In the genomic region with DNA sequence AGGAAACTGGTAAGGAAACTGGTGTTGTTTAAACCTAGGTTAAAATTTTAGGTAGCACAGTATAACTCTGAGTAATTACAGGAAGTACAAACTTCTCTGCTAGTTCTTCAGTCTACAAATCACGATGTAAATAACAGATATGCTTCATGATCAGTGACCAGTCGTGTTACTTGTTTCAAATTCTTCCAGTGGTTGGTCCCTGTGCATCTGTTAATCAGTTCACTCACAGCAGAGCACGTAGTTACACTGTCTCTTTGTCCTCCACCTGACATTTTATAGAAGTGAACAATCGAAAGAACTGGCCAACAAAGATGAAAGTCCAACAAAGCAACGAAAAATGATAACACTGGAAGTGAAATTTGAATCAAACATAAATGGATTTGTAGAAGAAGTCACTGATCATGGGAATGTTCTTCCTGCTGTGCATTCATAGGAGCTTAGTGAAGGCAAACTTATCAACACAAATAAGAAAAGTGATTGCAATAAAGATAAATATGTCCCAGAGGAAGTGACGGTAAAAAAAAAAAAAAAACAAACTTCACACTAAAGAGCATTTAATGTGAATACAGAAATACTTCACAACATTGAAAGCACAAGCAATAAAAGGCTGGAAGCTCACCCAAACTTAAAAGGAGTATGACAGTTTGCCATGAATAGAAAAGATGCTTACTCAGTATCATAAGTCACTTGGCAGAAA, we compare ENCODE assay signal across 16 cellular contexts. TPM values are rescaled to one million over a fixed set of nuclear protein-coding genes. Genes with fewer than 3 reads are reported as not detected.
DNase-seq lines count a peak whose midpoint lies in the region; ATAC-seq and TF ChIP-seq lines count a peak whose summit lies in the region.
"Had no signal": no experiment of that assay in that cellular context is flagged by ENCODE, and none has a peak within 500 bp of the region (broad histone marks: within the 10 kb centered on the region; RNA-seq: fewer than 3 reads in every experiment).

No MANE protein-coding gene starts in this region.

- peaks cover 11% of the 10 kb centered on the region for H3K36me3 ChIP-seq in breast epithelium

- H3K4me1 Mint-ChIP-seq in activated T-cell treated with anti-CD3 and anti-CD28 coated beads, Interleukin-2, amount 50 U/mL, for 4 hours (ENCODE audit: low read depth): peaks cover 45% of the 10 kb centered on the region
- peaks cover 33% of the 10 kb centered on the region for H3K4me1 Mint-ChIP-seq in activated CD8-positive, alpha-beta T cell treated with anti-CD3 and anti-CD28 coated beads for 36 hours (ENCODE audit: low read depth)
- H3K4me1 Mint-ChIP-seq in stimulated activated naive CD8-positive, alpha-beta T cell treated with anti-CD3 and anti-CD28 coated beads, Interleukin-15, amount 100 ng/mL, for 72 hours: peaks cover 33% of the 10 kb centered on the region

- no peak overlapping the region for H3K4me3 ChIP-seq in breast epithelium
- H3K4me3 ChIP-seq: heart right ventricle, testis had no signal

- CTCF ChIA-PET in activated CD8-positive, alpha-beta T cell treated with anti-CD3 and anti-CD28 coated beads for 36 hours (lab: Charles Lee): interaction anchor here (0.6 kb wide), 1 partner anchor 132 kb away, joined by 3 read pairs; no protein-coding TSS in a partner anchor

- intact Hi-C loops in activated CD8-positive, alpha-beta T cell treated with anti-CD3 and anti-CD28 coated beads for 36 hours (cut with micrococcal nuclease): no loop called here
- intact Hi-C loops in left colon (cut with DNase I, micrococcal nuclease) (no loop called here), breast epithelium (cut with DNase I; ENCODE audit: low total_unique reads) (no loop called here)

- TF ChIP-seq CTCF in activated CD8-positive, alpha-beta T cell treated with anti-CD3 and anti-CD28 coated beads for 36 hours (IDR thresholded peaks at IDR 0.05): no peak
- TF ChIP-seq CTCF in breast epithelium (IDR thresholded peaks at IDR 0.05): no peak

- peak overlapping the region; percentile 67 for H3K27ac Mint-ChIP-seq in activated CD8-positive, alpha-beta T cell treated with anti-CD3 and anti-CD28 coated beads for 36 hours
- H3K27ac Mint-ChIP-seq in stimulated activated naive CD8-positive, alpha-beta T cell treated with anti-CD3 and anti-CD28 coated beads, Interleukin-15, amount 100 ng/mL, for 72 hours: no peak overlapping the region

- peaks cover 5% of the 10 kb centered on the region for H3K9me3 Mint-ChIP-seq in activated T-cell treated with anti-CD3 and anti-CD28 coated beads, Interleukin-2, amount 50 U/mL, for 4 hours
- peaks cover 2% of the 10 kb centered on the region for H3K9me3 Mint-ChIP-seq in activated CD8-positive, alpha-beta T cell treated with anti-CD3 and anti-CD28 coated beads for 36 hours
- H3K9me3 Mint-ChIP-seq in stimulated activated naive CD8-positive, alpha-beta T cell treated with anti-CD3 and anti-CD28 coated beads, Interleukin-15, amount 100 ng/mL, for 72 hours: peaks cover 0 to under 1% of the 10 kb centered on the region in 2 donors

- no peak overlapping the region for H3K27ac ChIP-seq in breast epithelium
- H3K27ac ChIP-seq: heart right ventricle, testis had no signal

- ATAC-seq in activated T-cell treated with anti-CD3 and anti-CD28 coated beads, Interleukin-2, amount 50 U/mL, for 4 hours: peak; percentile 48 to 70
- peak; percentile 78 for ATAC-seq in activated CD8-positive, alpha-beta T cell treated with anti-CD3 and anti-CD28 coated beads for 36 hours
- peak; percentile 75 for ATAC-seq in left colon
- peak; percentile 64 for ATAC-seq in stimulated activated naive CD8-positive, alpha-beta T cell treated with anti-CD3 and anti-CD28 coated beads, Interleukin-15, amount 100 ng/mL, for 72 hours
- ATAC-seq in HG02970 (IDR thresholded peaks at IDR 0.05; ENCODE audit: low FRiP score, unreplicated experiment): no peak
- ATAC-seq in HG02973 (IDR thresholded peaks at IDR 0.05; ENCODE audit: unreplicated experiment): no peak
- ATAC-seq: heart right ventricle had no signal

- H3K9me3 ChIP-seq in breast epithelium: no peaks in the 10 kb centered on the region
- H3K9me3 ChIP-seq: heart right ventricle, testis had no signal

- DNase-seq in activated T-cell treated with anti-CD3 and anti-CD28 coated beads, Interleukin-2, amount 50 U/mL, for 4 hours: no peak
- no peak for DNase-seq in activated T-cell treated with anti-CD3 and anti-CD28 coated beads, Interleukin-2, amount 50 U/mL, for 48 hours
- no peak for DNase-seq in activated CD8-positive, alpha-beta T cell treated with anti-CD3 and anti-CD28 coated beads for 36 hours
- DNase-seq in left colon: no peak
- DNase-seq in stimulated activated naive CD8-positive, alpha-beta T cell treated with anti-CD3 and anti-CD28 coated beads, Interleukin-15, amount 100 ng/mL, for 72 hours: no peak
- DNase-seq in breast epithelium (ENCODE audit: low spot score in 2 of 2): no peak
- DNase-seq: activated CD4-positive, alpha-beta T cell treated with anti-CD3 and anti-CD28 coated beads for 1 hour; heart right ventricle; MV-4-11; NCI-H226; SHP77; testis had no signal

- no peak for TF ChIP-seq POLR2A in breast epithelium (IDR thresholded peaks at IDR 0.05)

- H3K4me1 ChIP-seq in breast epithelium: no peaks in the 10 kb centered on the region
- H3K4me1 ChIP-seq: testis had no signal

- no peaks in the 10 kb centered on the region for H3K27me3 ChIP-seq in breast epithelium
- H3K27me3 ChIP-seq: heart right ventricle, testis had no signal

- POLR2A ChIA-PET in activated CD8-positive, alpha-beta T cell treated with anti-CD3 and anti-CD28 coated beads for 36 hours (lab: Charles Lee): interaction anchor here (1.0 kb wide), 1 partner anchor 9 kb away, joined by 3 read pairs; no protein-coding TSS in a partner anchor

- peak overlapping the region; percentile 47 for H3K4me3 Mint-ChIP-seq in activated T-cell treated with anti-CD3 and anti-CD28 coated beads, Interleukin-2, amount 50 U/mL, for 4 hours
- H3K4me3 Mint-ChIP-seq in activated CD8-positive, alpha-beta T cell treated with anti-CD3 and anti-CD28 coated beads for 36 hours: peak overlapping the region; percentile 22
- H3K4me3 Mint-ChIP-seq in stimulated activated naive CD8-positive, alpha-beta T cell treated with anti-CD3 and anti-CD28 coated beads, Interleukin-15, amount 100 ng/mL, for 72 hours: no peak overlapping the region

- H3K36me3 Mint-ChIP-seq in activated T-cell treated with anti-CD3 and anti-CD28 coated beads, Interleukin-2, amount 50 U/mL, for 4 hours (ENCODE audit: insufficient read depth): peaks cover 36% of the 10 kb centered on the region
- H3K36me3 Mint-ChIP-seq in activated CD8-positive, alpha-beta T cell treated with anti-CD3 and anti-CD28 coated beads for 36 hours (ENCODE audit: low read depth): peaks cover 50% of the 10 kb centered on the region

- H3K27me3 Mint-ChIP-seq in activated T-cell treated with anti-CD3 and anti-CD28 coated beads, Interleukin-2, amount 50 U/mL, for 4 hours (ENCODE audit: low read depth): no peaks in the 10 kb centered on the region
- no peaks in the 10 kb centered on the region for H3K27me3 Mint-ChIP-seq in activated CD8-positive, alpha-beta T cell treated with anti-CD3 and anti-CD28 coated beads for 36 hours
- H3K27me3 Mint-ChIP-seq in stimulated activated naive CD8-positive, alpha-beta T cell treated with anti-CD3 and anti-CD28 coated beads, Interleukin-15, amount 100 ng/mL, for 72 hours: no peaks in the 10 kb centered on the region

RNA-seq across cellular contexts. Expression of gene EIF2AK2, which starts 7.0 kb away (rescaled TPM):
- 10 to 100 TPM; 13.8 to 23.4 (median 21.2) TPM for total RNA-seq in activated T-cell treated with anti-CD3 and anti-CD28 coated beads, Interleukin-2, amount 50 U/mL, for 4 hours
- 10 to 100 TPM; 43.1 to 49.3 TPM for total RNA-seq in activated CD8-positive, alpha-beta T cell treated with anti-CD3 and anti-CD28 coated beads for 36 hours
- total RNA-seq in left colon (10 to 100 TPM; 27.3 to 35.9 TPM), breast epithelium (10 to 100 TPM; 22.3 to 33.2 (median 23.5) TPM)

RNA-seq across cellular contexts. Expression of gene SULT6B1, which starts 38.7 kb away (rescaled TPM):
- not detected for total RNA-seq in activated T-cell treated with anti-CD3 and anti-CD28 coated beads, Interleukin-2, amount 50 U/mL, for 4 hours
- not detected for total RNA-seq in activated CD8-positive, alpha-beta T cell treated with anti-CD3 and anti-CD28 coated beads for 36 hours
- not detected for total RNA-seq in left colon
- not detected for total RNA-seq in breast epithelium
- total RNA-seq: Daoy, heart right ventricle, mesenteric fat pad had no signal

RNA-seq across cellular contexts. Expression of gene CEBPZOS, which starts 46.5 kb away (rescaled TPM):
- 10 to 100 TPM; 35.3 to 41.1 (median 37.0) TPM for total RNA-seq in activated T-cell treated with anti-CD3 and anti-CD28 coated beads, Interleukin-2, amount 50 U/mL, for 4 hours
- 10 to 100 TPM; 43.7 to 48.4 TPM for total RNA-seq in activated CD8-positive, alpha-beta T cell treated with anti-CD3 and anti-CD28 coated beads for 36 hours
- total RNA-seq in left colon (10 to 100 TPM; 33.9 to 38.6 TPM), breast epithelium (10 to 100 TPM; 19.4 to 43.0 (median 21.6) TPM)

Comparison
In these comparisons a context has a peak if more than half of its experiments do, and no peak if none do; other contexts are left out.
1. ATAC-seq: peak in activated T-cell treated with anti-CD3 and anti-CD28 coated beads, Interleukin-2, amount 50 U/mL, for 4 hours (2 of 2), activated CD8-positive, alpha-beta T cell treated with anti-CD3 and anti-CD28 coated beads for 36 hours (single experiment), left colon (single experiment) and stimulated activated naive CD8-positive, alpha-beta T cell treated with anti-CD3 and anti-CD28 coated beads, Interleukin-15, amount 100 ng/mL, for 72 hours (single experiment); none in HG02970 (single experiment) and HG02973 (single experiment).
2. H3K4me3 Mint-ChIP-seq: peak in activated T-cell treated with anti-CD3 and anti-CD28 coated beads, Interleukin-2, amount 50 U/mL, for 4 hours (single experiment) and activated CD8-positive, alpha-beta T cell treated with anti-CD3 and anti-CD28 coated beads for 36 hours (single experiment); none in stimulated activated naive CD8-positive, alpha-beta T cell treated with anti-CD3 and anti-CD28 coated beads, Interleukin-15, amount 100 ng/mL, for 72 hours (0 of 2).